ENCODE assay signal across 8 cellular contexts in the genomic region with DNA sequence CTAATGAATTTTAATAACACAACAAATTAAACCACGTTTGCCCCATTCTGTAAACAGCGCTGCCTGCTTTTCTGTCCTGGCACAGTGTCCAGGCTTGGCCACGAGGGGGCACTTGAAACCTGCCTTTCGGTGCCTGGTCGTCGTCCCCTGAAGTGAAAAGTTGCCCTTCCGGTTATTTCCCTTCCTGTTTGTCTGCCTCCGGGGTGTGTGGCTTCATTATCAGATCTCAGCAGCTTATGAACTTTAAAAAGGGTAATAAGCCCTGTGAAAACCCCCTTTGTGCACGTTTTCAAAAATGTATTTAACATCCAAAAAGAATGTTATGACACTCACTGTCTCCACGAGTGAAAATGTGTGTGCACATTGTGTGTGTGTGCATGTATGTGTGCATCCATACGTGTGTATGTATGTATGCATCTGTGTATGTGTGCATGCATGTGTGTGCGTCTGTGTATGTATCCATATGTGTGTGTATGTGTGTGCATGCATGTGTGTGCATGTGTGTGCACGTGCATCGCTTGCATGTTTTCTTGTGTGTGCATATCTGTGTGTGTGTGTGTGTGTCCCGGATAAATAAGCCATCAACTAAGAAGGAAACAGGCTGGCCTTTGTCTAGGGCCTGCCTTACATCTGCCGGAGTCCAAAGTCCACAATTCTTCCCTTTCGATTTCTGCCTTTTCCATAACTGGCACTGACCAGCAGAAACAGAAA.
DNase-seq lines count a peak whose midpoint lies in the region; ATAC-seq and TF ChIP-seq lines count a peak whose summit lies in the region.

No MANE protein-coding gene starts in this region.

- WGBS in right lobe of liver (ENCODE audit: insufficient coverage, low coverage, low lambda C conversion rate, missing lambda C conversion rate) = 9% methylated on average over 13 of the region's 17 CpGs

- H3K27ac ChIP-seq in coronary artery (no peak overlapping the region), right lobe of liver (no peak overlapping the region)

- no peaks in the 10 kb centered on the region for H3K36me3 Mint-ChIP-seq in activated CD4-positive, alpha-beta T cell treated with anti-CD3 and anti-CD28 coated beads, Interleukin-2, amount 10 ng/mL, durations not matched to agents 24 days and 14 days (ENCODE audit: low read depth)

- H3K4me1 Mint-ChIP-seq in activated CD4-positive, alpha-beta T cell treated with anti-CD3 and anti-CD28 coated beads, Interleukin-2, amount 10 ng/mL, durations not matched to agents 24 days and 14 days = peaks cover 9% of the 10 kb centered on the region

- peak overlapping the region; percentile 54 for H3K4me3 Mint-ChIP-seq in activated CD4-positive, alpha-beta T cell treated with anti-CD3 and anti-CD28 coated beads, Interleukin-2, amount 10 ng/mL, durations not matched to agents 24 days and 14 days

- no peaks in the 10 kb centered on the region for H3K36me3 ChIP-seq in right lobe of liver

- H3K27ac Mint-ChIP-seq in activated CD4-positive, alpha-beta T cell treated with anti-CD3 and anti-CD28 coated beads, Interleukin-2, amount 10 ng/mL, durations not matched to agents 24 days and 14 days = no peak overlapping the region

- no peaks in the 10 kb centered on the region for H3K9me3 ChIP-seq in right lobe of liver

- intact Hi-C loops in activated CD4-positive, alpha-beta T cell treated with anti-CD3 and anti-CD28 coated beads, Interleukin-2, amount 10 ng/mL, durations not matched to agents 24 days and 14 days (cut with micrococcal nuclease) = loop anchor here (5.0 to 10.0 kb wide), 2 partner anchors 320 to 1637 kb away; no protein-coding TSS in a partner anchor
- intact Hi-C loops in right lobe of liver (cut with DNase I) = no loop called here

- peaks cover 3% of the 10 kb centered on the region for H3K27me3 Mint-ChIP-seq in activated CD4-positive, alpha-beta T cell treated with anti-CD3 and anti-CD28 coated beads, Interleukin-2, amount 10 ng/mL, durations not matched to agents 24 days and 14 days

- DNase-seq in AG20443 (ENCODE audit: low spot score) (peak; percentile 95), NCI-H460 (ENCODE audit: extremely low read depth, low read depth) (peak; percentile 47), coronary artery (ENCODE audit: low spot score) (no peak), right lobe of liver (peak; percentile 73 to 81 (median 79))
- DNase-seq in activated CD4-positive, alpha-beta T cell treated with anti-CD3 and anti-CD28 coated beads, Interleukin-2, amount 10 ng/mL, durations not matched to agents 24 days and 14 days = peak; percentile 93
- DNase-seq in stimulated activated CD4-positive, alpha-beta T cell treated with anti-CD3 and anti-CD28 coated beads, Interleukin-4, amount 100 ng/mL, for 24 hours = peak; percentile 81

- TF ChIP-seq POLR2A in right lobe of liver (IDR thresholded peaks at IDR 0.05) = no peak

- H3K4me3 ChIP-seq in coronary artery (peak overlapping the region; percentile 52), right lobe of liver (no peak overlapping the region)

- H3K4me1 ChIP-seq in right lobe of liver = peaks cover 0 to 4% (median 2%) of the 10 kb centered on the region in 4 donors

- TF ChIP-seq CTCF in coronary artery (IDR thresholded peaks at IDR 0.05) = peak; percentile 84
- TF ChIP-seq CTCF in right lobe of liver (IDR thresholded peaks at IDR 0.05) = peak; percentile 77 to 94 (median 92)

- ATAC-seq in GM18907 (IDR thresholded peaks at IDR 0.05; ENCODE audit: unreplicated experiment) (peak; percentile 98), HG03159 (IDR thresholded peaks at IDR 0.05; ENCODE audit: unreplicated experiment) (peak; percentile 97), right lobe of liver (peak; percentile 93 to 99 (median 97))

- H3K27me3 ChIP-seq in right lobe of liver = no peaks in the 10 kb centered on the region

- H3K9me3 Mint-ChIP-seq in activated CD4-positive, alpha-beta T cell treated with anti-CD3 and anti-CD28 coated beads, Interleukin-2, amount 10 ng/mL, durations not matched to agents 24 days and 14 days = no peaks in the 10 kb centered on the region
